In genomic region chr13:101565327-101565726, GRCh38 we compare ENCODE assay signal across 15 cellular contexts.
"Had no signal": no experiment of that assay in that cellular context is flagged by ENCODE, and none has a peak within 500 bp of the region (broad histone marks: within the 10 kb centered on the region; RNA-seq: fewer than 3 reads in every experiment).

No MANE protein-coding gene starts in this region.

- H3K27ac Mint-ChIP-seq: naive thymus-derived CD4-positive, alpha-beta T cell; nephron progenitor cell had no signal

- H3K4me1 Mint-ChIP-seq: naive thymus-derived CD4-positive, alpha-beta T cell; nephron progenitor cell had no signal

- H3K9me3 Mint-ChIP-seq: naive thymus-derived CD4-positive, alpha-beta T cell had no signal

- DNase-seq: effector memory CD4-positive, alpha-beta T cell; gastrocnemius medialis; islet precursor cell; mammary epithelial cell; naive thymus-derived CD4-positive, alpha-beta T cell; nephron progenitor cell; posterior cingulate gyrus; sigmoid colon; small intestine; stimulated activated CD4-positive, alpha-beta T cell treated with anti-CD3 and anti-CD28 coated beads, Interleukin-12 subunit alpha, Interleukin-12 subunit beta, amount 100 ng/mL, for 4 hours; stimulated activated naive CD4-positive, alpha-beta T cell; stomach; substantia nigra; transverse colon had no signal

- H3K4me3 Mint-ChIP-seq: naive thymus-derived CD4-positive, alpha-beta T cell; nephron progenitor cell had no signal

- H3K36me3 Mint-ChIP-seq: naive thymus-derived CD4-positive, alpha-beta T cell had no signal

- ATAC-seq: gastrocnemius medialis; left lobe of liver; naive thymus-derived CD4-positive, alpha-beta T cell had no signal
